15 cellular contexts compared by ENCODE assay signal in genomic region chr11:121533556-121534050, GRCh38.
DNase-seq lines count a peak whose midpoint lies in the region; ATAC-seq, FAIRE-seq and TF ChIP-seq lines count a peak whose summit lies in the region.
"Had no signal": no experiment of that assay in that cellular context is flagged by ENCODE, and none has a peak within 500 bp of the region (broad histone marks: within the 10 kb centered on the region; RNA-seq: fewer than 3 reads in every experiment).

No MANE protein-coding gene starts in this region.

- TF ChIP-seq EP300 in SK-N-SH (IDR thresholded peaks at IDR 0.05; ENCODE audit: borderline replicate concordance in 1 of 2, low read depth in 1 of 2, low read length in 1 of 2) = no peak

- TF ChIP-seq CTCF in SK-N-SH (IDR thresholded peaks at IDR 0.05) = no peak
- no peak for TF ChIP-seq CTCF in adrenal gland (IDR thresholded peaks at IDR 0.05)

- no peak overlapping the region for H3K4me2 ChIP-seq in SK-N-SH

- H3K27ac Mint-ChIP-seq in activated CD8-positive, alpha-beta T cell treated with anti-CD3 and anti-CD28 coated beads, Interleukin-2, amount 10 ng/mL, durations not matched to agents 7 days and 5 days = peak overlapping the region; percentile 2
- H3K27ac Mint-ChIP-seq: activated CD4-positive, alpha-beta memory T cell treated with anti-CD3 and anti-CD28 coated beads for 36 hours had no signal

- no peak overlapping the region for H3K4me3 Mint-ChIP-seq in activated CD8-positive, alpha-beta T cell treated with anti-CD3 and anti-CD28 coated beads, Interleukin-2, amount 10 ng/mL, durations not matched to agents 7 days and 5 days
- H3K4me3 Mint-ChIP-seq: activated CD4-positive, alpha-beta memory T cell treated with anti-CD3 and anti-CD28 coated beads for 36 hours; neural crest cell had no signal

- H3K4me1 ChIP-seq in SK-N-SH (ENCODE audit: control insufficient read depth in 1 of 2, insufficient read depth in 2 of 2, low read depth in 1 of 2, low read length in 1 of 2) (peaks cover 0 to 3% of the 10 kb centered on the region in 2 experiments; a peak in 1 of 4 replicates), adrenal gland (replicated peaks in 1 of 2) (no peaks in the 10 kb centered on the region)
- H3K4me1 ChIP-seq: breast epithelium had no signal

- H3K4me1 Mint-ChIP-seq in activated CD8-positive, alpha-beta T cell treated with anti-CD3 and anti-CD28 coated beads, Interleukin-2, amount 10 ng/mL, durations not matched to agents 7 days and 5 days (ENCODE audit: low read depth) = peaks cover 24% of the 10 kb centered on the region

- no peaks in the 10 kb centered on the region for H3K79me2 ChIP-seq in SK-N-SH (ENCODE audit: insufficient read depth)

- WGBS in SK-N-SH (ENCODE audit: low lambda C conversion rate) = 32% methylated on average over 4 of the region's 4 CpGs
- WGBS in adrenal gland, 4 donors = 39 to 54% (median 53%) methylated on average over 4 of the region's 4 CpGs

- H3K9me3 ChIP-seq in SK-N-SH (0 out of 2 replicates have a peak, but pooled peaks cover 8% of the 10 kb centered on the region), adrenal gland (replicated peaks in 1 of 3) (peaks cover 0 to 11% (median 0%) of the 10 kb centered on the region in 3 donors)
- H3K9me3 ChIP-seq: tibial artery had no signal

- H3K4me3 ChIP-seq in SK-N-SH (ENCODE audit: low read depth in 2 of 2, low read length in 1 of 2) (no peak overlapping the region), adrenal gland (no peak overlapping the region)
- H3K4me3 ChIP-seq: breast epithelium, lung, tibial artery had no signal

- no peak overlapping the region for H2AFZ ChIP-seq in SK-N-SH (ENCODE audit: low read depth)

- no peak for ATAC-seq in activated CD8-positive, alpha-beta T cell treated with anti-CD3 and anti-CD28 coated beads, Interleukin-2, amount 10 ng/mL, durations not matched to agents 7 days and 5 days
- ATAC-seq in left lobe of liver (peak; percentile 9), GM21447 (IDR thresholded peaks at IDR 0.05; ENCODE audit: unreplicated experiment) (no peak)

- H3K27ac ChIP-seq in SK-N-SH (ENCODE audit: low read depth in 2 of 2, low read length in 1 of 2) (no peak overlapping the region), adrenal gland (no peak overlapping the region)
- H3K27ac ChIP-seq: breast epithelium, tibial artery had no signal

- H3K9me3 Mint-ChIP-seq in activated CD8-positive, alpha-beta T cell treated with anti-CD3 and anti-CD28 coated beads, Interleukin-2, amount 10 ng/mL, durations not matched to agents 7 days and 5 days (ENCODE audit: insufficient read depth) = peaks cover 14% of the 10 kb centered on the region

- TF ChIP-seq RAD21 in SK-N-SH (IDR thresholded peaks at IDR 0.05; ENCODE audit: low read length) = no peak

- peak; percentile 64 for DNase-seq in NCI-H1694 treated with DMSO at 0.1 percent for 48 hours (lab: John Stamatoyannopoulos, UW)
- DNase-seq in NCI-H1694 (lab: John Stamatoyannopoulos, UW) = no peak
- no peak for DNase-seq in GM12891 (ENCODE audit: insufficient read length, low spot score)
- DNase-seq in activated CD8-positive, alpha-beta T cell treated with anti-CD3 and anti-CD28 coated beads, Interleukin-2, amount 10 ng/mL, durations not matched to agents 7 days and 5 days = no peak
- no peak for DNase-seq in left lobe of liver (ENCODE audit: low spot score)
- DNase-seq in SK-N-SH = no peak
- no peak for DNase-seq in adrenal gland
- DNase-seq: activated CD4-positive, alpha-beta memory T cell treated with anti-CD3 and anti-CD28 coated beads for 36 hours; activated effector memory CD4-positive, alpha-beta T cell treated with anti-CD3 and anti-CD28 coated beads, Interleukin-2, amount 50 U/mL, for 16 hours; T1000; tibial artery had no signal

- no peak for TF ChIP-seq POLR2A in GM12891 (IDR thresholded peaks at IDR 0.05; ENCODE audit: low read depth, low read length)
- no peak for TF ChIP-seq POLR2A in adrenal gland (IDR thresholded peaks at IDR 0.05)

- intact Hi-C loops in adrenal gland (cut with DNase I) = no loop called here

- H3K9ac ChIP-seq in SK-N-SH = no peak overlapping the region

- CTCF ChIA-PET in activated CD8-positive, alpha-beta T cell treated with anti-CD3 and anti-CD28 coated beads, Interleukin-2, amount 10 ng/mL, durations not matched to agents 7 days and 5 days (lab: Charles Lee) = interaction anchor here (1.6 kb wide), 1 partner anchor 50 kb away, joined by 3 read pairs; no protein-coding TSS in a partner anchor
- CTCF ChIA-PET in SK-N-SH (lab: Yijun Ruan, JAX) = interaction anchor here (1.0 to 1.2 kb wide), 3 partner anchors 8 to 421 kb away, joined by 3 read pairs; no protein-coding TSS in a partner anchor

- H3K36me3 Mint-ChIP-seq in activated CD8-positive, alpha-beta T cell treated with anti-CD3 and anti-CD28 coated beads, Interleukin-2, amount 10 ng/mL, durations not matched to agents 7 days and 5 days (ENCODE audit: low read depth) = peaks cover 77% of the 10 kb centered on the region

- no peaks in the 10 kb centered on the region for H3K9me2 ChIP-seq in SK-N-SH

- H3F3A ChIP-seq in SK-N-SH (replicated peaks; ENCODE audit: insufficient read depth) = no peaks in the 10 kb centered on the region

- H4K20me1 ChIP-seq in SK-N-SH (ENCODE audit: insufficient read depth) = no peaks in the 10 kb centered on the region

- H3K27me3 ChIP-seq in SK-N-SH (ENCODE audit: insufficient read depth) = no peaks in the 10 kb centered on the region
- no peaks in the 10 kb centered on the region for H3K27me3 ChIP-seq in adrenal gland
- H3K27me3 ChIP-seq: breast epithelium, tibial artery had no signal

- FAIRE-seq in GM12891 (lab: Jason Lieb, UNC) = peak; percentile 63

- no peaks in the 10 kb centered on the region for H3K27me3 Mint-ChIP-seq in activated CD8-positive, alpha-beta T cell treated with anti-CD3 and anti-CD28 coated beads, Interleukin-2, amount 10 ng/mL, durations not matched to agents 7 days and 5 days (ENCODE audit: low read depth)
- H3K27me3 Mint-ChIP-seq: activated CD4-positive, alpha-beta memory T cell treated with anti-CD3 and anti-CD28 coated beads for 36 hours had no signal

- POLR2A ChIA-PET in activated CD8-positive, alpha-beta T cell treated with anti-CD3 and anti-CD28 coated beads, Interleukin-2, amount 10 ng/mL, durations not matched to agents 7 days and 5 days (lab: Charles Lee) = interaction anchor here (1.0 kb wide), 1 partner anchor 19 kb away, joined by 9 read pairs; no protein-coding TSS in a partner anchor
- POLR2A ChIA-PET in SK-N-SH (lab: Yijun Ruan, JAX) = no interaction called here

- H3K36me3 ChIP-seq in SK-N-SH (replicated peaks in 1 of 2; ENCODE audit: control insufficient read depth in 1 of 2, insufficient read depth in 2 of 2, low read length in 1 of 2) = no peaks in the 10 kb centered on the region
- no peaks in the 10 kb centered on the region for H3K36me3 ChIP-seq in adrenal gland (replicated peaks in 1 of 2)
- H3K36me3 ChIP-seq: breast epithelium had no signal

TF ChIP-seq in GM12891, 5 proteins besides CTCF, POLR2A, EP300 and RAD21:
- TF ChIP-seq TAF1 (IDR thresholded peaks at IDR 0.05; ENCODE audit: low read depth, low read length) = no peak
- TF ChIP-seq SPI1 (IDR thresholded peaks at IDR 0.05; ENCODE audit: low read depth, low read length) = no peak

TF ChIP-seq in SK-N-SH, 30 proteins besides CTCF, POLR2A, EP300 and RAD21 (continues in another document):
- no peak for TF ChIP-seq FOXJ3 (CRISPR knock-in tag; IDR thresholded peaks at IDR 0.05)
- TF ChIP-seq NRF1 (IDR thresholded peaks at IDR 0.05; ENCODE audit: low read depth, low read length) = no peak
- no peak for TF ChIP-seq CHD2 (IDR thresholded peaks at IDR 0.05; ENCODE audit: low read length, partially characterized antibody)
- no peak for TF ChIP-seq RFX5 (IDR thresholded peaks at IDR 0.05; ENCODE audit: low read length)
- TF ChIP-seq RXRA (IDR thresholded peaks at IDR 0.05; ENCODE audit: borderline replicate concordance, low read depth) = no peak
- no peak for TF ChIP-seq FOSL2 (IDR thresholded peaks at IDR 0.05; ENCODE audit: borderline replicate concordance, low read depth)
- TF ChIP-seq, protein P1, sequence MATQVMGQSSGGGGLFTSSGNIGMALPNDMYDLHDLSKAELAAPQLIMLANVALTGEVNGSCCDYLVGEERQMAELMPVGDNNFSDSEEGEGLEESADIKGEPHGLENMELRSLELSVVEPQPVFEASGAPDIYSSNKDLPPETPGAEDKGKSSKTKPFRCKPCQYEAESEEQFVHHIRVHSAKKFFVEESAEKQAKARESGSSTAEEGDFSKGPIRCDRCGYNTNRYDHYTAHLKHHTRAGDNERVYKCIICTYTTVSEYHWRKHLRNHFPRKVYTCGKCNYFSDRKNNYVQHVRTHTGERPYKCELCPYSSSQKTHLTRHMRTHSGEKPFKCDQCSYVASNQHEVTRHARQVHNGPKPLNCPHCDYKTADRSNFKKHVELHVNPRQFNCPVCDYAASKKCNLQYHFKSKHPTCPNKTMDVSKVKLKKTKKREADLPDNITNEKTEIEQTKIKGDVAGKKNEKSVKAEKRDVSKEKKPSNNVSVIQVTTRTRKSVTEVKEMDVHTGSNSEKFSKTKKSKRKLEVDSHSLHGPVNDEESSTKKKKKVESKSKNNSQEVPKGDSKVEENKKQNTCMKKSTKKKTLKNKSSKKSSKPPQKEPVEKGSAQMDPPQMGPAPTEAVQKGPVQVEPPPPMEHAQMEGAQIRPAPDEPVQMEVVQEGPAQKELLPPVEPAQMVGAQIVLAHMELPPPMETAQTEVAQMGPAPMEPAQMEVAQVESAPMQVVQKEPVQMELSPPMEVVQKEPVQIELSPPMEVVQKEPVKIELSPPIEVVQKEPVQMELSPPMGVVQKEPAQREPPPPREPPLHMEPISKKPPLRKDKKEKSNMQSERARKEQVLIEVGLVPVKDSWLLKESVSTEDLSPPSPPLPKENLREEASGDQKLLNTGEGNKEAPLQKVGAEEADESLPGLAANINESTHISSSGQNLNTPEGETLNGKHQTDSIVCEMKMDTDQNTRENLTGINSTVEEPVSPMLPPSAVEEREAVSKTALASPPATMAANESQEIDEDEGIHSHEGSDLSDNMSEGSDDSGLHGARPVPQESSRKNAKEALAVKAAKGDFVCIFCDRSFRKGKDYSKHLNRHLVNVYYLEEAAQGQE (IDR thresholded peaks at IDR 0.05; ENCODE audit: low read depth, low read length) = no peak
- no peak for TF ChIP-seq MXI1 (IDR thresholded peaks at IDR 0.05; ENCODE audit: low read depth, low read length)
- TF ChIP-seq FOXM1 (IDR thresholded peaks at IDR 0.05; ENCODE audit: low read depth) = no peak
- TF ChIP-seq, protein P2, sequence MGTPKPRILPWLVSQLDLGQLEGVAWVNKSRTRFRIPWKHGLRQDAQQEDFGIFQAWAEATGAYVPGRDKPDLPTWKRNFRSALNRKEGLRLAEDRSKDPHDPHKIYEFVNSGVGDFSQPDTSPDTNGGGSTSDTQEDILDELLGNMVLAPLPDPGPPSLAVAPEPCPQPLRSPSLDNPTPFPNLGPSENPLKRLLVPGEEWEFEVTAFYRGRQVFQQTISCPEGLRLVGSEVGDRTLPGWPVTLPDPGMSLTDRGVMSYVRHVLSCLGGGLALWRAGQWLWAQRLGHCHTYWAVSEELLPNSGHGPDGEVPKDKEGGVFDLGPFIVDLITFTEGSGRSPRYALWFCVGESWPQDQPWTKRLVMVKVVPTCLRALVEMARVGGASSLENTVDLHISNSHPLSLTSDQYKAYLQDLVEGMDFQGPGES (IDR thresholded peaks at IDR 0.05; ENCODE audit: low read depth, low read length) = no peak
